Comparison of ENCODE assay signal across 8 cellular contexts in the genomic region with DNA sequence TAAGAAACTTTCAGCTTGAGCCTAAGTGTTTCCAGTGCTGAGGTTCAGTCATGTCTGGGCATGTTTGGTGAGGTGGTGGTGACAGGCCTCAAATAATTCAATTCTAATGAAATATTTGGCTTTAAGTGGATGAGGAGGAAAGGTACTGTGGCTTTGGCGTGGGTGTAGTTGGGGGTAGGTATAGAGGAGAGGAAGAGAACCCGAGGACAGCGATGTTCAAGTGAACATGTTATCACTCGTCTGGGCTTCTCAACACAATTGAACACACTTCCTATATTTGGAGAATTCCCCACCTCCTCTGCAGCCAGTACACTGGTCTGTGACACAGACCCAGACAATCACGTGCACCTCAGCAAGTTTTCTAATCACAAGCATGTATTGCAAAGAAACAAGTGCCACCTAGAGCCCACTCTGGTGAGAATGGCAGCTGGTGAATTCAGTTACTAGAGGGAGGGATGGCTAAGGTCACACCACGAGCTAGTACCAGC. TPM values are rescaled to one million over a fixed set of nuclear protein-coding genes. Genes with fewer than 3 reads are reported as not detected.
DNase-seq lines count a peak whose midpoint lies in the region; ATAC-seq and TF ChIP-seq lines count a peak whose summit lies in the region.

No MANE protein-coding gene starts in this region.

- DNase-seq in Right ventricle myocardium inferior (ENCODE audit: missing footprints) (no peak), right atrium auricular region (ENCODE audit: low spot score) (no peak), NCI-H2171 (lab: John Stamatoyannopoulos, UW) (peak; percentile 50), fibroblast of peridontal ligament (ENCODE audit: extremely low read depth) (peak; percentile 15), AML-193 (lab: John Stamatoyannopoulos, UW) (no peak), PC-9 (no peak), NCI-H2227 (lab: John Stamatoyannopoulos, UW; ENCODE audit: unreplicated experiment) (no peak)

- H3K9me3 ChIP-seq in right atrium auricular region (no peaks in the 10 kb centered on the region), PC-9 (ENCODE audit: insufficient read depth, low read depth) (no peaks in the 10 kb centered on the region)

- H3K79me2 ChIP-seq in PC-9 (ENCODE audit: low read depth) = no peaks in the 10 kb centered on the region

- POLR2A ChIA-PET in PC-9 (lab: Charles Lee; ENCODE audit: unreplicated experiment) = no interaction called here

- no peaks in the 10 kb centered on the region for H3K27me3 ChIP-seq in right atrium auricular region
- H3K27me3 ChIP-seq in PC-9 (ENCODE audit: insufficient read depth, low read depth) = no peaks in the 10 kb centered on the region

- H3K4me1 ChIP-seq in right atrium auricular region = no peaks in the 10 kb centered on the region
- no peaks in the 10 kb centered on the region for H3K4me1 ChIP-seq in PC-9 (replicated peaks; ENCODE audit: insufficient read depth)

- H3K4me2 ChIP-seq in PC-9 = no peak overlapping the region

- peak; percentile 28 for ATAC-seq in Right ventricle myocardium inferior
- ATAC-seq in HG02588 (IDR thresholded peaks at IDR 0.05; ENCODE audit: unreplicated experiment) = peak; percentile 83

- no peaks in the 10 kb centered on the region for H3K9me2 ChIP-seq in PC-9 (ENCODE audit: insufficient read depth)

- H3F3A ChIP-seq in PC-9 (ENCODE audit: insufficient read depth, low read depth) = no peaks in the 10 kb centered on the region

- intact Hi-C loops in Right ventricle myocardium inferior (cut with DNase I) = loop anchor here (10.0 kb wide), 1 partner anchor 283 kb away; no protein-coding TSS in a partner anchor
- intact Hi-C loops in PC-9 (cut with micrococcal nuclease; ENCODE audit: unreplicated experiment) = no loop called here

- H3K4me3 ChIP-seq in right atrium auricular region = no peak overlapping the region
- H3K4me3 ChIP-seq in PC-9 = no peak overlapping the region

- H2AFZ ChIP-seq in PC-9 = no peak overlapping the region

- TF ChIP-seq CTCF in right atrium auricular region (IDR thresholded peaks at IDR 0.05) = no peak
- TF ChIP-seq CTCF in PC-9 (conservative IDR thresholded peaks at IDR 0.05) = no peak

- no TSS peak for BruUV-seq in PC-9 (replicated peaks; lab: Mats Ljungman, UMichigan)

- H3K27ac ChIP-seq in right atrium auricular region = no peak overlapping the region
- no peak overlapping the region for H3K27ac ChIP-seq in PC-9

- H4K20me1 ChIP-seq in PC-9 (ENCODE audit: insufficient read depth) = no peaks in the 10 kb centered on the region

- CTCF ChIA-PET in PC-9 (lab: Charles Lee) = no interaction called here

- H3K36me3 ChIP-seq in right atrium auricular region (no peaks in the 10 kb centered on the region), PC-9 (ENCODE audit: low read depth) (no peaks in the 10 kb centered on the region)

RNA-seq across cellular contexts. Expression of gene IFNG-AS1, which starts 53.0 kb away (rescaled TPM):
- total RNA-seq in Right ventricle myocardium inferior = not detected
- 1 to 10 TPM in 1 of 2 donors, not detected in 1; 2.7 TPM for total RNA-seq in right atrium auricular region
- not detected in 2 replicates for total RNA-seq in PC-9 (2021)

Comparison
In these comparisons a context has a peak if more than half of its experiments do, and no peak if none do; other contexts are left out.
1. DNase-seq: peak in NCI-H2171 (single experiment) and fibroblast of peridontal ligament (single experiment); none in Right ventricle myocardium inferior (single experiment), right atrium auricular region (single experiment), AML-193 (0 of 2), PC-9 (0 of 2) and NCI-H2227 (single experiment).